Comparison of ENCODE assay signal across 9 cellular contexts in the genomic region with DNA sequence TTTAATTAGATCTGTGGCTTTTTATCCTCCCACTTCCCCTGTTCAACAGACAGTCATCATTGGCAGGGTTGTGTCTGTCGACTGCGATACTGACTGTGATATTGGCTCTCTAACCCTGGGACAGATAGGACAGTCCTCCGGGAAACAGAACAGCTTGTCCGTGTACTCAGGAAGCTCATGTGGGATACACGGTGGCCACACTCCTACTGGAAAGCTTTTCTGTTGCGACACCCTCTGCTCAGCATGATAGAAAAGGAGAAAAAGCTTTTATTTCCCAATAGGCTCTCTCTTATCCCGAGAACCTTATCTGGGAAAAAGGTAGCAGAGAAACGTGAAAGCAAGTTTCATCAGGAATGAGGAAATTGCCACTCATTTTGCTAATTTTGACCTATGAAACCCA.
DNase-seq lines count a peak whose midpoint lies in the region; ATAC-seq and TF ChIP-seq lines count a peak whose summit lies in the region.
"Had no signal": no experiment of that assay in that cellular context is flagged by ENCODE, and none has a peak within 500 bp of the region (broad histone marks: within the 10 kb centered on the region; RNA-seq: fewer than 3 reads in every experiment).

No MANE protein-coding gene starts in this region.

- H3K4me3 ChIP-seq in MG63, result no peak overlapping the region
- no peak overlapping the region for H3K4me3 ChIP-seq in subcutaneous abdominal adipose tissue (ENCODE audit: low read depth in 1 of 5, low read length in 5 of 5)
- no peak overlapping the region for H3K4me3 ChIP-seq in prostate gland

- no peaks in the 10 kb centered on the region for H3K27me3 ChIP-seq in MG63
- no peaks in the 10 kb centered on the region for H3K27me3 ChIP-seq in subcutaneous abdominal adipose tissue (ENCODE audit: control insufficient read depth in 5 of 5, insufficient read depth in 4 of 5, low read length in 5 of 5)
- H3K27me3 ChIP-seq in prostate gland (replicated peaks; ENCODE audit: insufficient read depth), result no peaks in the 10 kb centered on the region

- H3K27ac ChIP-seq in subcutaneous abdominal adipose tissue (ENCODE audit: low read depth, low read length) (peak overlapping the region; percentile 75), prostate gland (no peak overlapping the region)

- no peak for TF ChIP-seq CTCF in prostate gland (IDR thresholded peaks at IDR 0.05)

- no peak for TF ChIP-seq POLR2A in prostate gland (IDR thresholded peaks at IDR 0.05)

- intact Hi-C loops in prostate gland (cut with DNase I), result no loop called here

- H3K4me1 ChIP-seq in subcutaneous abdominal adipose tissue (ENCODE audit: control insufficient read depth in 5 of 5, insufficient read depth in 5 of 5, low read length in 5 of 5) (peaks cover 4 to 25% (median 17%) of the 10 kb centered on the region in 5 donors), prostate gland (replicated peaks) (no peaks in the 10 kb centered on the region)

- H3K9ac ChIP-seq in subcutaneous abdominal adipose tissue (ENCODE audit: low read length in 5 of 5), result peak overlapping the region; percentile 12 to 62 (median 38)

- H3K36me3 ChIP-seq in MG63, result peaks cover 50% of the 10 kb centered on the region
- H3K36me3 ChIP-seq in subcutaneous abdominal adipose tissue (ENCODE audit: control insufficient read depth in 5 of 5, insufficient read depth in 5 of 5, low read length in 5 of 5), result no peaks in the 10 kb centered on the region
- no peaks in the 10 kb centered on the region for H3K36me3 ChIP-seq in prostate gland

- ATAC-seq in left lobe of liver (peak; percentile 90), GM18907 (IDR thresholded peaks at IDR 0.05; ENCODE audit: unreplicated experiment) (no peak), GM21515 (IDR thresholded peaks at IDR 0.05; ENCODE audit: unreplicated experiment) (no peak)

- H3K9me3 ChIP-seq in MG63 (no peaks in the 10 kb centered on the region), subcutaneous abdominal adipose tissue (ENCODE audit: control insufficient read depth in 5 of 5, low read length in 5 of 5) (no peaks in the 10 kb centered on the region), prostate gland (no peaks in the 10 kb centered on the region)

- DNase-seq in MG63 (peak; percentile 11), cerebellar cortex (ENCODE audit: low spot score) (peak; percentile 94), left lobe of liver (ENCODE audit: low spot score) (peak; percentile 46), prostate gland (ENCODE audit: low spot score) (no peak), NCI-H446 (lab: John Stamatoyannopoulos, UW) (no peak)
- DNase-seq: NCI-H1092 treated with DMSO at 0.1 percent for 48 hours had no signal

- 51% methylated on average over 8 of the region's 8 CpGs for WGBS in prostate gland

Comparison
In these comparisons a context has a peak if more than half of its experiments do, and no peak if none do; other contexts are left out.
1. DNase-seq: peak in MG63 (single experiment), cerebellar cortex (single experiment) and left lobe of liver (single experiment); none in prostate gland (single experiment) and NCI-H446 (0 of 2).